Comparison of ENCODE assay signal across 11 cellular contexts in the genomic region with DNA sequence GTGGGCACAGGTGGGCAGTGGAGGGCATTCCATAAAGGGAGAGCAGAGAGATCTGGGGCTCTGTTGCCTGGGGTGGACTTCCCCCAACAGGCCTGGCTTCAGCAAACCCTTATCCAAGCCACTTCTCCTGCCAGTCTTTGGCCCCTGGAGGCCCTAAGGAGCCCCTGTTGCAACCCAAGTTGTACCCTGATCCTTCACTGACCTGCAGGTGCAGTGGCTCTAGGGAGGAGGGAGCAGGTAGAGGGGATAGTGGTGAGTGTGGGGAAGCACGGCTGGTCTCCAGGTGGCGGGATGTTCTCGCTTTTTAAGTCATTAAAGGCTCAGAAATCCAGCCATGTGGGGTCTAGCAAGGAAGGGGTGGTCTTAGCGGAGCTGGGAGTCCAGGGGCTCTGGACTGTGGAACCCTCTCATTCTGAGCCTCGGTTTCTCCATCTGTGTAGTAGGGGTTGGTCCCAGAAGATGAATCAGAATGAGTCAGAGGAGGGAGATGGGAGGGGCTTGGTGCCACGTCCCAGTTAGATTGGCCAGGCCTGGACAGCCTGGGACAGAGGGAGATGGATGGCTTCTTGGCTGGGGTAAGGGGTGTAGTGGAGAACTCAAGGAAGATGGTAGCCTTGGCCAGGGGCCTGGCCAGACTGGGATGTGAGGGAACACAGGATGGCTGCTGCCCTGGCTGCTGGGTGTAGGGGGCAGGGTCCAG. TPM values are rescaled to one million over a fixed set of nuclear protein-coding genes. Genes with fewer than 3 reads are reported as not detected.
DNase-seq lines count a peak whose midpoint lies in the region; ATAC-seq and TF ChIP-seq lines count a peak whose summit lies in the region.
"Had no signal": no experiment of that assay in that cellular context is flagged by ENCODE, and none has a peak within 500 bp of the region (broad histone marks: within the 10 kb centered on the region; RNA-seq: fewer than 3 reads in every experiment).

No MANE protein-coding gene starts in this region.

- H3K27me3 ChIP-seq in MG63 = no peaks in the 10 kb centered on the region
- no peaks in the 10 kb centered on the region for H3K27me3 ChIP-seq in esophagus squamous epithelium
- H3K27me3 ChIP-seq in osteoblast (ENCODE audit: insufficient read depth, low read length) = no peaks in the 10 kb centered on the region

- peaks cover 45% of the 10 kb centered on the region for H3K79me2 ChIP-seq in osteoblast (ENCODE audit: insufficient read depth, low read length)

- no peak for TF ChIP-seq POLR2A in esophagus squamous epithelium (IDR thresholded peaks at IDR 0.05)

- ATAC-seq in HG03378 (IDR thresholded peaks at IDR 0.05; ENCODE audit: unreplicated experiment) = no peak

- peaks cover 6% of the 10 kb centered on the region for H3K36me3 ChIP-seq in MG63
- peaks cover 3 to 21% (median 8%) of the 10 kb centered on the region in 3 donors for H3K36me3 ChIP-seq in esophagus squamous epithelium
- H3K36me3 ChIP-seq in osteoblast (ENCODE audit: insufficient read depth, low read length) = peaks cover 12% of the 10 kb centered on the region

- WGBS in esophagus squamous epithelium, 2 donors = 57 to 72% methylated on average over 3 to 6 of the region's 6 CpGs

- H3K4me1 ChIP-seq in esophagus squamous epithelium = peaks cover 36 to 85% (median 53%) of the 10 kb centered on the region in 3 donors
- peaks cover 53% of the 10 kb centered on the region for H3K4me1 ChIP-seq in osteoblast (ENCODE audit: insufficient read depth, low read length)

- H3K4me3 ChIP-seq in MG63 (no peak overlapping the region), esophagus squamous epithelium (peak overlapping the region in 1 of 4 donors; percentile 80), osteoblast (ENCODE audit: insufficient read depth, low read length) (peak overlapping the region; percentile 10)

- intact Hi-C loops in esophagus squamous epithelium (cut with DNase I) = no loop called here

- DNase-seq in AG08396 (ENCODE audit: low spot score) (peak; percentile 75), MG63 (peak; percentile 50), esophagus squamous epithelium (lab: John Stamatoyannopoulos, UW) (no peak), osteoblast (ENCODE audit: insufficient read length, low spot score, missing footprints) (peak; percentile 99), DMS114 treated with DMSO at 0.1 percent for 48 hours (lab: John Stamatoyannopoulos, UW; ENCODE audit: unreplicated experiment) (no peak), GF-D8 (lab: John Stamatoyannopoulos, UW) (no peak)
- no peak for DNase-seq in stimulated activated CD4-positive, alpha-beta T cell treated with anti-CD3 and anti-CD28 coated beads, Interleukin-4, amount 100 ng/mL, for 1 hour
- DNase-seq: DMS 273 treated with DMSO at 0.1 percent for 48 hours, NCI-H2171 treated with DMSO at 0.1 percent for 48 hours had no signal

- H2AFZ ChIP-seq in osteoblast (ENCODE audit: low read length) = no peak overlapping the region

- peak overlapping the region; percentile 84 for H3K4me2 ChIP-seq in osteoblast (ENCODE audit: insufficient read depth, low read length)

- no peak for TF ChIP-seq CTCF in esophagus squamous epithelium (IDR thresholded peaks at IDR 0.05)
- TF ChIP-seq CTCF in osteoblast (IDR thresholded peaks at IDR 0.05; ENCODE audit: extremely low read depth, low read depth, low read length) = no peak

- peaks cover 65% of the 10 kb centered on the region for H4K20me1 ChIP-seq in osteoblast (ENCODE audit: insufficient read depth, low read length)

- H3K27ac ChIP-seq in esophagus squamous epithelium (peak overlapping the region; percentile 39 to 96 (median 94)), osteoblast (ENCODE audit: low read depth, low read length) (peak overlapping the region; percentile 28)

- H3K9me3 ChIP-seq in MG63 (no peaks in the 10 kb centered on the region), esophagus squamous epithelium (no peaks in the 10 kb centered on the region), osteoblast (ENCODE audit: low read depth, low read length) (no peaks in the 10 kb centered on the region)

RNA-seq across cellular contexts. Expression of gene ZBTB47, which starts 2.6 kb away (rescaled TPM):
- 11.7 and 22.7 TPM in 2 replicates for total RNA-seq in MG63 (2014; rRNA removed; shearing (Covaris generic); ENCODE audit: low replicate concordance)
- total RNA-seq in esophagus squamous epithelium = 10 to 100 TPM in 2 of 4 donors, 1 to 10 TPM in 2; 5.0 to 34.3 (median 10.3) TPM
- total RNA-seq in osteoblast = 39.2 and 41.3 TPM in 2 replicates

RNA-seq across cellular contexts. Expression of gene KLHL40, which starts 29.2 kb away (rescaled TPM):
- not detected in 2 replicates for total RNA-seq in MG63 (2014; rRNA removed; shearing (Covaris generic); ENCODE audit: low replicate concordance)
- total RNA-seq in esophagus squamous epithelium (not detected), osteoblast (not detected in 2 replicates)
- total RNA-seq: activated naive CD4-positive, alpha-beta T cell treated with anti-CD3 and anti-CD28 coated beads, Interleukin-2, amount 50 U/mL, for 72 hours had no signal

RNA-seq across cellular contexts. Expression of gene HHATL, which starts 46.5 kb away (rescaled TPM):
- total RNA-seq in MG63 (2014; rRNA removed; shearing (Covaris generic); ENCODE audit: low replicate concordance) = not detected in 2 replicates
- total RNA-seq in esophagus squamous epithelium (not detected), osteoblast (not detected in 2 replicates)
- total RNA-seq: activated naive CD4-positive, alpha-beta T cell treated with anti-CD3 and anti-CD28 coated beads, Interleukin-2, amount 50 U/mL, for 72 hours had no signal

RNA-seq across cellular contexts. Expression of gene NKTR, which starts 55.6 kb away (rescaled TPM):
- 4.4 and 4.8 TPM in 2 replicates for total RNA-seq in MG63 (2014; rRNA removed; shearing (Covaris generic); ENCODE audit: low replicate concordance)
- total RNA-seq in esophagus squamous epithelium (100 to 1,000 TPM in 1 of 4 donors, 10 to 100 TPM in 3; 18.0 to 112 (median 50.7) TPM), osteoblast (80.3 and 98.4 TPM in 2 replicates)

Comparison
In these comparisons a context has a peak if more than half of its experiments do, and no peak if none do; other contexts are left out.
1. DNase-seq: peak in AG08396 (single experiment), MG63 (single experiment) and osteoblast (single experiment); none in esophagus squamous epithelium (single experiment), DMS114 treated with DMSO at 0.1 percent for 48 hours (single experiment), stimulated activated CD4-positive, alpha-beta T cell treated with anti-CD3 and anti-CD28 coated beads, Interleukin-4, amount 100 ng/mL, for 1 hour (single experiment) and GF-D8 (single experiment).